ENCODE assay signal across 13 cellular contexts in genomic region chr1:71586030-71586429, GRCh38.
"Had no signal": no experiment of that assay in that cellular context is flagged by ENCODE, and none has a peak within 500 bp of the region (broad histone marks: within the 10 kb centered on the region; RNA-seq: fewer than 3 reads in every experiment).

No MANE protein-coding gene starts in this region.

- FAIRE-seq: keratinocyte had no signal

- H3K9me3 ChIP-seq: left ventricle myocardium inferior had no signal

- DNase-seq: activated CD4-positive, alpha-beta T cell treated with anti-CD3 and anti-CD28 coated beads for 36 hours; activated CD8-positive, alpha-beta memory T cell treated with anti-CD3 and anti-CD28 coated beads, Interleukin-2, amount 50 U/mL, for 4 hours; activated CD8-positive, alpha-beta T cell treated with anti-CD3 and anti-CD28 coated beads for 36 hours; activated naive CD8-positive, alpha-beta T cell treated with anti-CD3 and anti-CD28 coated beads, Interleukin-2, amount 10 ng/mL, durations not matched to agents 7 days and 5 days; anterior cingulate cortex; dermis blood vessel endothelial cell; erythroblast; left ventricle myocardium inferior; mesendoderm; nephron progenitor cell; stimulated activated CD4-positive, alpha-beta T cell treated with anti-CD3 and anti-CD28 coated beads, Interleukin-2, amount 100 ng/mL, for 48 hours; stimulated activated naive CD4-positive, alpha-beta T cell treated with Interleukin-2 at 50 U/mL for 16 hours had no signal

- H3K4me3 ChIP-seq: left ventricle myocardium inferior had no signal

- H3K4me1 ChIP-seq: left ventricle myocardium inferior had no signal

- H3K27ac ChIP-seq: left ventricle myocardium inferior had no signal

- ATAC-seq: activated CD4-positive, alpha-beta T cell treated with anti-CD3 and anti-CD28 coated beads for 36 hours; activated CD8-positive, alpha-beta T cell treated with anti-CD3 and anti-CD28 coated beads for 36 hours had no signal

- H3K36me3 ChIP-seq: left ventricle myocardium inferior had no signal
